ENCODE assay signal across 8 cellular contexts in the genomic region with DNA sequence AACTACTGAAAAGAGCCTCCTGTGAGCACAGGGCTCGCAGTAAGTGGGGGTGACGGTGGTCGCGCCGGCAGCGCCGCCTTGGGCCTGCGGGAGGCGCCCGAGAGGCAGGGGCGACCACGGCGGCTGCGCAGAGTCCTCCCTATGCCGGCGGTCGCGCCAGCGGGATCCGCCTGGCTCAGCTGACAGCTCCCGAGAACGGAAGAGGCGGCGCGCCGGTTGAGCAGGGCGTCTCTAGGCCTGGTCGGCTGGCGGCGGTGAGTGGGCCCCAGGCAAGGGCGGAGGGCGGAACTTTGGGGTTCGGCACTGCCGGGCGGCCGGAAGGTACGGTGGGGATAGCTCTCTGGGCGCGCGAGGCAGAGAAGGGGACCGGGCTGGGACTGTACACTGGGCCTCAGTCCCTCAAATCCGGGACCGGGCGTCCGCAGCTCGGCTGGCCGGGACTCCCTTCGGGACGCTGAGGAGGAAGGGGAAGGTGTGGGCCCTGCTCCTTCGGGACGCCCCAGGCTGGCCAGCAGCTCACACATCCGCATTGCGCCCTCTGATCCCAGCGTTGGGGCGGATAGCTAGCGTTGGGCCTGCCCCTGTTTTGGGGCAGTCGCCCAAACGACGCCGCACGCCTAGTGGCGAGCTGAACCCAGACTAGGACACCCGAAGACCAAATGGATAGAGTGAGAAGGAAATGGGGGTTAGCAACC. TPM values are rescaled to one million over a fixed set of nuclear protein-coding genes. Genes with fewer than 3 reads are reported as not detected.
DNase-seq lines count a peak whose midpoint lies in the region; ATAC-seq and TF ChIP-seq lines count a peak whose summit lies in the region.

A gene with protein sequence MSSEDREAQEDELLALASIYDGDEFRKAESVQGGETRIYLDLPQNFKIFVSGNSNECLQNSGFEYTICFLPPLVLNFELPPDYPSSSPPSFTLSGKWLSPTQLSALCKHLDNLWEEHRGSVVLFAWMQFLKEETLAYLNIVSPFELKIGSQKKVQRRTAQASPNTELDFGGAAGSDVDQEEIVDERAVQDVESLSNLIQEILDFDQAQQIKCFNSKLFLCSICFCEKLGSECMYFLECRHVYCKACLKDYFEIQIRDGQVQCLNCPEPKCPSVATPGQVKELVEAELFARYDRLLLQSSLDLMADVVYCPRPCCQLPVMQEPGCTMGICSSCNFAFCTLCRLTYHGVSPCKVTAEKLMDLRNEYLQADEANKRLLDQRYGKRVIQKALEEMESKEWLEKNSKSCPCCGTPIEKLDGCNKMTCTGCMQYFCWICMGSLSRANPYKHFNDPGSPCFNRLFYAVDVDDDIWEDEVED (plus strand): TSS at position 192 of the 695 bp plus-strand sequence. CDS start 4,484 bp downstream, outside the sequence.

- H3K4me3 ChIP-seq in HUES6 (ENCODE audit: low read depth, low read length), result peak within 1 kb of the TSS; percentile 83
- peak within 1 kb of the TSS; percentile 87 for H3K4me3 ChIP-seq in OCI-LY7 (ENCODE audit: low read depth, low read length, poor library complexity, severe bottlenecking)
- peak within 1 kb of the TSS; percentile 60 for H3K4me3 ChIP-seq in mucosa of stomach (ENCODE audit: low read length)

- peak within 1 kb of the TSS; percentile 97; the same call in 1 of the 2 replicates for H2AFZ ChIP-seq in OCI-LY7 (ENCODE audit: low read length)

- H3K4me1 ChIP-seq in HUES6 (ENCODE audit: control insufficient read depth, insufficient read depth, low read length) (peaks cover 12% of the 10 kb centered on the region), OCI-LY7 (ENCODE audit: insufficient read depth, low read length, poor library complexity, severe bottlenecking) (peaks cover 41% of the 10 kb centered on the region), mucosa of stomach (ENCODE audit: control insufficient read depth, insufficient read depth, low read length) (peaks cover 14% of the 10 kb centered on the region)

- H3K9ac ChIP-seq in HUES6 (ENCODE audit: low read length), result peak within 1 kb of the TSS; percentile 82
- H3K9ac ChIP-seq in mucosa of stomach (ENCODE audit: low read length), result peak within 1 kb of the TSS; percentile 85

- no peaks in the 10 kb centered on the region for H3K9me2 ChIP-seq in OCI-LY7 (ENCODE audit: insufficient read depth, low read length)

- H3K9me3 ChIP-seq in HUES6 (ENCODE audit: control insufficient read depth, insufficient read depth, low read depth, low read length) (no peaks in the 10 kb centered on the region), OCI-LY7 (ENCODE audit: low read length) (no peaks in the 10 kb centered on the region), mucosa of stomach (ENCODE audit: control insufficient read depth, low read length) (no peaks in the 10 kb centered on the region)

- peaks cover 32% of the 10 kb centered on the region for H3K79me2 ChIP-seq in OCI-LY7 (ENCODE audit: insufficient read depth, low read depth, low read length)

- ATAC-seq in GM21423 (IDR thresholded peaks at IDR 0.05; ENCODE audit: unreplicated experiment), result peak; percentile 90

- intact Hi-C loops in OCI-LY7 (cut with micrococcal nuclease; ENCODE audit: unreplicated experiment), result loop anchor here (2.0 kb wide), 2 partner anchors 46 to 120 kb away; partner anchors contain the start of gene DELE1

- CTCF ChIA-PET in OCI-LY7 (lab: Charles Lee; ENCODE audit: unreplicated experiment), result interaction anchor here (1.1 to 2.4 kb wide), 6 partner anchors 8 to 318 kb away, joined by 3 to 15 read pairs (median 4); partner anchors contain the start of gene FCHSD1

- DNase-seq in DMS114 treated with DMSO at 0.1 percent for 48 hours (lab: John Stamatoyannopoulos, UW; ENCODE audit: unreplicated experiment), result peak; percentile 82
- peak; percentile 96 for DNase-seq in OCI-LY7 (ENCODE audit: low spot score)
- peak; percentile 92 for DNase-seq in activated T-cell treated with anti-CD3 and anti-CD28 coated beads for 24 hours (ENCODE audit: low read depth)
- peak; percentile 48 for DNase-seq in epithelial cell of prostate (ENCODE audit: low read depth, low spot score)
- peak; percentile 79 to 88 for DNase-seq in stimulated activated CD8-positive, alpha-beta memory T cell treated with anti-CD3 and anti-CD28 coated beads, Interleukin-7, amount 100 ng/mL, for 1 hour (ENCODE audit: low read depth in 2 of 2)

- POLR2A ChIA-PET in OCI-LY7 (lab: Charles Lee), result interaction anchor here (0.6 to 4.7 kb wide), 21 partner anchors 8 to 1781 kb away, joined by 3 to 29 read pairs (median 4); partner anchors contain the start of genes DELE1, GNPDA1 and TAF7

- peak; percentile 88 for TF ChIP-seq CTCF in OCI-LY7 (conservative IDR thresholded peaks at IDR 0.05; ENCODE audit: low read length)

- peak within 1 kb of the TSS; percentile 97 for H3K4me2 ChIP-seq in OCI-LY7 (ENCODE audit: low read length)

- TSS peak; percentile 69 for BruUV-seq in OCI-LY7 (replicated peaks; lab: Mats Ljungman, UMichigan)

- no peaks in the 10 kb centered on the region for H4K20me1 ChIP-seq in OCI-LY7 (ENCODE audit: insufficient read depth, low read length)

- no peaks in the 10 kb centered on the region for H3K27me3 ChIP-seq in HUES6 (ENCODE audit: control insufficient read depth, insufficient read depth, low read length)
- H3K27me3 ChIP-seq in mucosa of stomach (ENCODE audit: control insufficient read depth, insufficient read depth, low read length), result no peaks in the 10 kb centered on the region

- H3K27ac ChIP-seq in HUES6 (ENCODE audit: low read depth, low read length), result peak within 1 kb of the TSS; percentile 50; the same call in 1 of the 2 replicates
- H3K27ac ChIP-seq in OCI-LY7 (ENCODE audit: low read depth, low read length, poor library complexity, severe bottlenecking), result peak within 1 kb of the TSS; percentile 99
- H3K27ac ChIP-seq in epithelial cell of prostate, result peak within 1 kb of the TSS; percentile 92

- H3K36me3 ChIP-seq in HUES6 (ENCODE audit: control insufficient read depth, insufficient read depth, low read length), result peaks cover 11% of the 10 kb centered on the region
- H3K36me3 ChIP-seq in OCI-LY7 (ENCODE audit: insufficient read depth, low read length), result peaks cover 28% of the 10 kb centered on the region
- no peaks in the 10 kb centered on the region for H3K36me3 ChIP-seq in mucosa of stomach (ENCODE audit: control insufficient read depth, insufficient read depth, low read length)

RNA-seq across cellular contexts. Expression of the gene that starts here (rescaled TPM):
- 23.7 and 31.7 TPM in 2 replicates for total RNA-seq in OCI-LY7 (2014; rRNA removed; shearing (Covaris generic))
- 41.1 and 41.9 TPM in 2 replicates for total RNA-seq in OCI-LY7 (2022)

Comparison
In these comparisons a context has a peak if more than half of its experiments do, and no peak if none do; other contexts are left out.
1. Peak in every context shown above with its lines: DNase-seq, ATAC-seq, H3K4me3 ChIP-seq and H3K27ac ChIP-seq.